In genomic region chr2:95385570-95385984, GRCh38 we compare ENCODE assay signal across 12 cellular contexts.
"Had no signal": no experiment of that assay in that cellular context is flagged by ENCODE, and none has a peak within 500 bp of the region (broad histone marks: within the 10 kb centered on the region; RNA-seq: fewer than 3 reads in every experiment).

No MANE protein-coding gene starts in this region.

- H3K4me3 ChIP-seq: adrenal gland, uterus had no signal

- H3K27me3 Mint-ChIP-seq: activated CD4-positive, alpha-beta T cell treated with anti-CD3 and anti-CD28 coated beads, Interleukin-2, amount 10 ng/mL, durations not matched to agents 24 days and 14 days had no signal

- H3K4me1 Mint-ChIP-seq: activated B cell treated with CpG ODN at 0.5 μM for 24 hours, neural crest cell had no signal

- H3K27me3 ChIP-seq: adrenal gland, uterus had no signal

- DNase-seq: activated B cell treated with CpG ODN at 0.5 μM for 24 hours; activated CD4-positive, alpha-beta T cell treated with anti-CD3 and anti-CD28 coated beads, Interleukin-2, amount 10 ng/mL, durations not matched to agents 24 days and 14 days; activated naive CD4-positive, alpha-beta T cell treated with anti-CD3 and anti-CD28 coated beads, Interleukin-2, amount 50 U/mL, for 16 hours; central memory CD4-positive, alpha-beta T cell; erythroblast; stimulated activated CD4-positive, alpha-beta T cell treated with anti-CD3 and anti-CD28 coated beads, Interleukin-12 subunit alpha, Interleukin-12 subunit beta, amount 100 ng/mL, for 4 hours; stimulated activated naive CD4-positive, alpha-beta T cell treated with Interleukin-2 at 50 U/mL for 16 hours had no signal

- H3K4me1 ChIP-seq: adrenal gland, uterus had no signal

- H3K27ac Mint-ChIP-seq: activated B cell treated with CpG ODN at 0.5 μM for 24 hours; activated CD4-positive, alpha-beta T cell treated with anti-CD3 and anti-CD28 coated beads, Interleukin-2, amount 10 ng/mL, durations not matched to agents 24 days and 14 days; activated T-helper 2 cell treated with anti-CD3 and anti-CD28 coated beads, Interferon-gamma antibody, Interleukin-2, Interleukin-4, amounts not matched to agents 10 μg/mL and 5 μg/mL and 100 μg/mL, durations not matched to agents 14 hours and 24 hours and 36 hours; T-helper 1 cell treated with Interleukin-12 subunit alpha and Interleukin-12 subunit beta and Interleukin-4 antibody, amounts not matched to agents 30 μg/mL and 1 μg/mL, for 36 hours had no signal

- H3K36me3 ChIP-seq: adrenal gland, uterus had no signal

- H3K27ac ChIP-seq: uterus had no signal

- H3K9me3 ChIP-seq: adrenal gland, uterus had no signal

- H3K4me3 Mint-ChIP-seq: activated B cell treated with CpG ODN at 0.5 μM for 24 hours; activated CD4-positive, alpha-beta T cell treated with anti-CD3 and anti-CD28 coated beads, Interleukin-2, amount 10 ng/mL, durations not matched to agents 24 days and 14 days; neural crest cell; T-helper 1 cell treated with Interleukin-12 subunit alpha and Interleukin-12 subunit beta and Interleukin-4 antibody, amounts not matched to agents 30 μg/mL and 1 μg/mL, for 36 hours had no signal

- H3K9me3 Mint-ChIP-seq: activated B cell treated with CpG ODN at 0.5 μM for 24 hours; activated CD4-positive, alpha-beta T cell treated with anti-CD3 and anti-CD28 coated beads, Interleukin-2, amount 10 ng/mL, durations not matched to agents 24 days and 14 days; activated T-helper 2 cell treated with anti-CD3 and anti-CD28 coated beads, Interferon-gamma antibody, Interleukin-2, Interleukin-4, amounts not matched to agents 10 μg/mL and 5 μg/mL and 100 μg/mL, durations not matched to agents 14 hours and 24 hours and 36 hours; neural crest cell; T-helper 1 cell treated with Interleukin-12 subunit alpha and Interleukin-12 subunit beta and Interleukin-4 antibody, amounts not matched to agents 30 μg/mL and 1 μg/mL, for 36 hours had no signal
